ENCODE assay signal across 15 cellular contexts in the genomic region with DNA sequence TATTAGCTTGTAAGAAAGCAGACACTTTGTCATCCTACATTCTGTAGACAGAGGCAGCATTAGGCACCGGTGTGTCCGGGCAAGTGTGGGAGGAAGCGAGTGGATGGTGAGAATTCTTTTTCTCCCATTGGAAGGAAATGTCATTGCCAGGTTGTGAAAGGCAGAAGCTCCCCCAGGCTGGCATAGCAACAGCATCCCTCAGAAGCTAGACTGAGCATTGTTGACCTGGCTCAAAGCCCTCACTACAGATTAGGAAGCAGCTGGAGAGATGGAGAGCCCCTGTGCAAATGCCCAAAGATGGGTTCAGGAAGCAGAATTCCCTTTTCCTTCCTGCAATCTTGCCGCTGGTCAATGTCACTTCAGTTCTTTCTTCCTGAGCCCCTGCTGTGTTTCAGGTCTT.
"Had no signal": no experiment of that assay in that cellular context is flagged by ENCODE, and none has a peak within 500 bp of the region (broad histone marks: within the 10 kb centered on the region; RNA-seq: fewer than 3 reads in every experiment).

No MANE protein-coding gene starts in this region.

- DNase-seq: hippocampal formation; kidney glomerular epithelial cell; left cardiac atrium; left ventricle myocardium superior; midbrain; mucosa of descending colon; naive thymus-derived CD4-positive, alpha-beta T cell; ovary; right lobe of liver; stimulated activated CD4-positive, alpha-beta T cell treated with anti-CD3 and anti-CD28 coated beads, Interleukin-1b, Interleukin-23, amount 100 ng/mL, for 48 hours; stimulated activated CD4-positive, alpha-beta T cell treated with anti-CD3 and anti-CD28 coated beads, Interleukin-2, amount 100 ng/mL, for 48 hours; stimulated activated CD4-positive, alpha-beta T cell treated with anti-CD3 and anti-CD28 coated beads, Interleukin-4, amount 100 ng/mL, for 4 hours; stimulated activated CD8-positive, alpha-beta memory T cell treated with anti-CD3 and anti-CD28 coated beads, Interleukin-4, amount 100 ng/mL, for 48 hours; stimulated activated naive CD4-positive, alpha-beta T cell treated with Interleukin-2 at 50 U/mL for 16 hours; stimulated activated naive CD8-positive, alpha-beta T cell treated with anti-CD3 and anti-CD28 coated beads, Interleukin-15, amount 100 ng/mL, for 72 hours had no signal
